ENCODE assay signal across 21 cellular contexts in the genomic region with DNA sequence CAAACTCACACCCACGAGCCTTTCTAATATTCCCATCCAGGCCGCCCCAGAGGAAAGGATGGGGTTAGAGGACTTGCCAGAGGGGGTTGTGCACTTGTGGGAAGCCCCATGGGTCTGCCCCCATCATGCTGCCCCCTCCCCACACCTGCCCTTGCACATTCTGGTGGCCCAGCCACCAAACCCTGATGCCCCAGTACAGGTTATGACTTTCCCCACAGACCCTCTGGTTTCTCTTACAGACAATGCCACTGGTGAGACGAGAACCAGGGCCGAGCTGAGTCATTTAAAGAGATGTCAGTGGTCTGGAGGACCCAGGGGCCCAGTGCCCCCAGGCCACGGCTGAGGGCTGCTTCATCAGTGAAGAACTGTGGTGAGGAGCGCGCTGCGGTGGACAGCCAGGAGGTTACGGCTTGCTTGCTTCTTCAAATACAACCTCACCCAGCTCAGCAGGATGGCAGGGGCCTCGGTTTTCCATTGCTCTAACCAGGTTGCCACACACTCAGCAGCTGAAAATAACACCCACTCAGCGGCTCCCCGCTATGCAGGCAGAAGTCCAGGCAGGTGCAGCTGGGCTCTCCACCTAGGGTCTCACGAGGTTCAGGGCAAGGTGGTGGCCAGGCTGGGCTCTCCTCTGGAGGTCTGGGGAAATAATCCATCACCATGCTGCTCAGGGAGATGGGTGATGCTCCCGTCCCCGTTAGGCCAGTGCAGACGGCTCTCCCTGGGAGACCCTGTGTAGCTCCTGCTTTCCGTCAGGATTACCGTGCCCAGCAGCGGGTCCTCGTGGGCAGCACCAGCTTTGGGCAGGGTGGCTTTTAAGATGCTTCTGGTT. TPM values are rescaled to one million over a fixed set of nuclear protein-coding genes. Genes with fewer than 3 reads are reported as not detected.
DNase-seq lines count a peak whose midpoint lies in the region; ATAC-seq and TF ChIP-seq lines count a peak whose summit lies in the region.
"Had no signal": no experiment of that assay in that cellular context is flagged by ENCODE, and none has a peak within 500 bp of the region (broad histone marks: within the 10 kb centered on the region; RNA-seq: fewer than 3 reads in every experiment).

No MANE protein-coding gene starts in this region.

- TF ChIP-seq EP300 in stomach (IDR thresholded peaks at IDR 0.05): no peak

- no peaks in the 10 kb centered on the region for H3K27me3 ChIP-seq in dorsolateral prefrontal cortex
- peaks cover 0 to 14% (median 0%) of the 10 kb centered on the region in 3 donors for H3K27me3 ChIP-seq in stomach
- H3K27me3 ChIP-seq: BLaER1 treated with 17β-estradiol and CSF1 and Interleukin-3, amounts not matched to agents 10 nM and 100 nM; right atrium auricular region; upper lobe of left lung had no signal

- TF ChIP-seq CTCF in dorsolateral prefrontal cortex (IDR thresholded peaks at IDR 0.05 in 54 of 56, conservative IDR thresholded peaks at IDR 0.05 in 2 of 56; ENCODE audit: low read depth in 1 of 56, partially characterized antibody in 56 of 56) (no peak), stomach (IDR thresholded peaks at IDR 0.05) (no peak)

- H3K4me1 ChIP-seq in stomach: no peaks in the 10 kb centered on the region
- H3K4me1 ChIP-seq: Caco-2, right atrium auricular region, upper lobe of left lung had no signal

- no peaks in the 10 kb centered on the region for H3K9me3 ChIP-seq in stomach
- H3K9me3 ChIP-seq: BLaER1 treated with 17β-estradiol and CSF1 and Interleukin-3, amounts not matched to agents 10 nM and 100 nM; Caco-2; mucosa of descending colon; right atrium auricular region; upper lobe of left lung had no signal

- no peak for ATAC-seq in Right ventricle myocardium superior (ENCODE audit: poor library complexity)
- no peak for ATAC-seq in left cardiac atrium
- ATAC-seq: HCT116, mucosa of descending colon had no signal

- no peak overlapping the region for H3K4me3 ChIP-seq in dorsolateral prefrontal cortex
- H3K4me3 ChIP-seq in stomach: no peak overlapping the region
- H3K4me3 ChIP-seq: BLaER1 treated with 17β-estradiol and CSF1 and Interleukin-3, amounts not matched to agents 10 nM and 100 nM; mucosa of descending colon; right atrium auricular region; upper lobe of left lung had no signal

- intact Hi-C loops in Right ventricle myocardium superior (cut with DNase I): loop anchor here (10.0 kb wide), 1 partner anchor 196 kb away; no protein-coding TSS in a partner anchor
- intact Hi-C loops in left cardiac atrium (cut with DNase I): no loop called here
- intact Hi-C loops in dorsolateral prefrontal cortex (cut with DNase I): no loop called here
- intact Hi-C loops in stomach (cut with DNase I; ENCODE audit: low total_unique reads): loop anchor here (10.0 kb wide), 1 partner anchor 196 kb away; no protein-coding TSS in a partner anchor

- peaks cover 0 to 26% (median 0%) of the 10 kb centered on the region in 4 donors for H3K36me3 ChIP-seq in stomach
- H3K36me3 ChIP-seq: BLaER1 treated with 17β-estradiol and CSF1 and Interleukin-3, amounts not matched to agents 10 nM and 100 nM; right atrium auricular region; upper lobe of left lung had no signal

- WGBS in stomach, 5 donors: 71 to 91% (median 87%) methylated on average over 12 to 20 of the region's 20 CpGs

- H3K27ac ChIP-seq in dorsolateral prefrontal cortex (no peak overlapping the region), stomach (no peak overlapping the region)
- H3K27ac ChIP-seq: BLaER1 treated with 17β-estradiol and CSF1 and Interleukin-3, amounts not matched to agents 10 nM and 100 nM; right atrium auricular region; upper lobe of left lung; VCaP had no signal

- peak; percentile 33 for DNase-seq in Right ventricle myocardium superior
- DNase-seq in left cardiac atrium: no peak
- peak; percentile 90 for DNase-seq in NCI-H146 (lab: John Stamatoyannopoulos, UW)
- DNase-seq in dorsolateral prefrontal cortex: peak in 7 of 10 donors; percentile 7 to 23 (median 16)
- peak; percentile 20 for DNase-seq in stomach
- no peak for DNase-seq in activated gamma-delta T cell treated with Interleukin-2 at 50 U/mL for 16 hours
- DNase-seq in SHP77 treated with DMSO at 0.1 percent for 48 hours (lab: John Stamatoyannopoulos, UW): no peak
- DNase-seq: activated CD4-positive, alpha-beta T cell treated with anti-CD3 and anti-CD28 coated beads for 48 hours; amygdala; Caco-2; effector CD8-positive, alpha-beta T cell; glutamatergic neuron; NCI-H1105 treated with DMSO at 0.1 percent for 48 hours; NCI-H748 treated with DMSO at 0.1 percent for 48 hours; stimulated activated CD4-positive, alpha-beta T cell treated with anti-CD3 and anti-CD28 coated beads, Interleukin-4, amount 100 ng/mL, for 1 hour had no signal

- no peak for TF ChIP-seq POLR2A in stomach (IDR thresholded peaks at IDR 0.05)

RNA-seq across cellular contexts. Expression of a gene that starts 13.8 kb away (rescaled TPM):
- 27.9 TPM for total RNA-seq in Right ventricle myocardium superior
- total RNA-seq in left cardiac atrium: 10 to 100 TPM; 26.7 to 36.7 TPM
- total RNA-seq in dorsolateral prefrontal cortex: 10 to 100 TPM; 22.5 to 70.1 (median 45.4) TPM
- total RNA-seq in stomach: 10 to 100 TPM in 4 of 5 donors, 1 to 10 TPM in 1; 3.5 to 75.6 (median 32.1) TPM
- 10 to 100 TPM; 58.9 to 61.7 (median 59.1) TPM for polyA plus RNA-seq in stomach

RNA-seq across cellular contexts. Expression of a gene that starts 31.5 kb away (rescaled TPM):
- total RNA-seq in Right ventricle myocardium superior (41.1 TPM), left cardiac atrium (10 to 100 TPM; 37.7 to 66.2 TPM), dorsolateral prefrontal cortex (10 to 100 TPM; 17.2 to 38.9 (median 26.4) TPM), stomach (100 to 1,000 TPM in 1 of 5 donors, 10 to 100 TPM in 4; 71.7 to 184 (median 86.9) TPM)
- polyA plus RNA-seq in stomach: 10 to 100 TPM; 37.4 to 67.2 (median 62.9) TPM

RNA-seq across cellular contexts. Expression of a gene that starts 57.0 kb away (rescaled TPM):
- total RNA-seq in Right ventricle myocardium superior (12.7 TPM), left cardiac atrium (10 to 100 TPM; 18.8 to 42.0 TPM), dorsolateral prefrontal cortex (10 to 100 TPM; 16.3 to 47.8 (median 26.7) TPM), stomach (10 to 100 TPM; 20.7 to 57.1 (median 35.1) TPM)
- 10 to 100 TPM in 1 of 3 donors, 1 to 10 TPM in 2; 4.7 to 11.8 (median 9.0) TPM for polyA plus RNA-seq in stomach

Comparison
In these comparisons a context has a peak if more than half of its experiments do, and no peak if none do; other contexts are left out.
1. DNase-seq: peak in Right ventricle myocardium superior (single experiment), NCI-H146 (single experiment), dorsolateral prefrontal cortex (7 of 10) and stomach (single experiment); none in left cardiac atrium (single experiment), activated gamma-delta T cell treated with Interleukin-2 at 50 U/mL for 16 hours (single experiment) and SHP77 treated with DMSO at 0.1 percent for 48 hours (single experiment).
2. intact Hi-C loops: an anchor here in Right ventricle myocardium superior (10.0 kb wide) and stomach (10.0 kb wide); none called in left cardiac atrium and dorsolateral prefrontal cortex.